Comparison of ENCODE assay signal across 20 cellular contexts in genomic region chr5:124670672-124671592, GRCh38.
DNase-seq lines count a peak whose midpoint lies in the region; ATAC-seq, FAIRE-seq and TF ChIP-seq lines count a peak whose summit lies in the region.
"Had no signal": no experiment of that assay in that cellular context is flagged by ENCODE, and none has a peak within 500 bp of the region (broad histone marks: within the 10 kb centered on the region; RNA-seq: fewer than 3 reads in every experiment).

No MANE protein-coding gene starts in this region.

- no peak for TF ChIP-seq EP300 in A549 (IDR thresholded peaks at IDR 0.05)

- TF ChIP-seq CTCF in A549 (IDR thresholded peaks at IDR 0.05) (no peak), astrocyte (IDR thresholded peaks at IDR 0.05; ENCODE audit: insufficient read depth, low read depth, low read length) (no peak), keratinocyte (optimal IDR thresholded peaks at IDR 0.05 in 1 of 3, IDR thresholded peaks at IDR 0.05 in 1 of 3, conservative IDR thresholded peaks at IDR 0.05 in 1 of 3; ENCODE audit: extremely low read depth in 1 of 3, insufficient read depth in 2 of 3, low read length in 3 of 3) (no peak)

- peaks cover 48% of the 10 kb centered on the region for H3K79me2 ChIP-seq in astrocyte (ENCODE audit: insufficient read depth, low read length)
- H3K79me2 ChIP-seq in keratinocyte (ENCODE audit: control insufficient read depth, insufficient read depth, low read length) = no peaks in the 10 kb centered on the region

- H3K27ac ChIP-seq in A549 (no peak overlapping the region), astrocyte (ENCODE audit: low read depth, low read length) (no peak overlapping the region), keratinocyte (ENCODE audit: control insufficient read depth, insufficient read depth, low read length) (peak overlapping the region; percentile 12)

- H3K9ac ChIP-seq in astrocyte (ENCODE audit: low read length) = no peak overlapping the region
- H3K9ac ChIP-seq in keratinocyte (ENCODE audit: control insufficient read depth, extremely low read depth, insufficient read depth, low read length) = no peak overlapping the region

- H3K27me3 ChIP-seq in astrocyte (ENCODE audit: insufficient read depth, low read length) (no peaks in the 10 kb centered on the region), keratinocyte (ENCODE audit: control insufficient read depth, extremely low read depth, insufficient read depth, low read length) (no peaks in the 10 kb centered on the region)
- H3K27me3 ChIP-seq: MG63, upper lobe of left lung had no signal

- no peaks in the 10 kb centered on the region for H3K36me3 Mint-ChIP-seq in astrocyte (ENCODE audit: low read depth, unreplicated experiment)
- H3K36me3 Mint-ChIP-seq: naive B cell had no signal

- H3K27me3 Mint-ChIP-seq in astrocyte (ENCODE audit: low read depth, unreplicated experiment) = no peaks in the 10 kb centered on the region
- H3K27me3 Mint-ChIP-seq: activated CD8-positive, alpha-beta T cell treated with anti-CD3 and anti-CD28 coated beads for 36 hours had no signal

- CTCF ChIA-PET in A549 (lab: Yijun Ruan, JAX) = interaction anchor here (1.0 to 1.5 kb wide), 2 partner anchors 12 to 27 kb away, joined by 3 to 4 read pairs; no protein-coding TSS in a partner anchor

- no peak overlapping the region for H3K4me3 ChIP-seq in A549
- H3K4me3 ChIP-seq in astrocyte (ENCODE audit: insufficient read depth, low read depth, low read length) = no peak overlapping the region
- H3K4me3 ChIP-seq in keratinocyte (ENCODE audit: control insufficient read depth in 2 of 3, extremely low read depth in 1 of 3, insufficient read depth in 2 of 3, low read depth in 1 of 3, low read length in 3 of 3) = no peak overlapping the region
- H3K4me3 ChIP-seq: MG63, upper lobe of left lung had no signal

- no peak overlapping the region for H3K4me2 ChIP-seq in A549
- H3K4me2 ChIP-seq in astrocyte (ENCODE audit: low read length) = peak overlapping the region; percentile 19
- H3K4me2 ChIP-seq in keratinocyte (ENCODE audit: control insufficient read depth, extremely low read depth, insufficient read depth, low read depth, low read length) = peak overlapping the region; percentile 47

- H3K9me1 ChIP-seq in keratinocyte (ENCODE audit: control insufficient read depth, extremely low read depth, insufficient read depth, low read length) = no peaks in the 10 kb centered on the region

- WGBS in A549 (ENCODE audit: missing lambda C conversion rate) = 74% methylated on average over 4 of the region's 4 CpGs

- ATAC-seq in A549 (no peak), GM19395 (IDR thresholded peaks at IDR 0.05; ENCODE audit: unreplicated experiment) (no peak), HG02798 (IDR thresholded peaks at IDR 0.05; ENCODE audit: poor library complexity, unreplicated experiment) (no peak)
- ATAC-seq: activated CD8-positive, alpha-beta T cell treated with anti-CD3 and anti-CD28 coated beads for 36 hours had no signal

- H2AFZ ChIP-seq in astrocyte (ENCODE audit: low read depth, low read length) = no peak overlapping the region
- H2AFZ ChIP-seq in keratinocyte (ENCODE audit: control insufficient read depth, low read length) = peak overlapping the region; percentile 57

- no peaks in the 10 kb centered on the region for H3K9me3 ChIP-seq in A549
- no peaks in the 10 kb centered on the region for H3K9me3 ChIP-seq in astrocyte (ENCODE audit: insufficient read depth, low read depth, low read length)
- no peaks in the 10 kb centered on the region for H3K9me3 ChIP-seq in keratinocyte (ENCODE audit: control insufficient read depth, low read depth, low read length)
- H3K9me3 ChIP-seq: MG63, upper lobe of left lung had no signal

- no peak for FAIRE-seq in A549 (lab: Jason Lieb, UNC)
- no peak for FAIRE-seq in astrocyte (lab: Jason Lieb, UNC)
- no peak for FAIRE-seq in keratinocyte (lab: Jason Lieb, UNC)
- no peak for FAIRE-seq in H54 (lab: Jason Lieb, UNC)

- dilution Hi-C loops in keratinocyte (cut with MboI; ENCODE audit: extremely low pct_ligation_motif_present, low sequenced_read_pairs) = no loop called here

- H3K36me3 ChIP-seq in astrocyte (ENCODE audit: insufficient read depth, low read length) (no peaks in the 10 kb centered on the region), keratinocyte (ENCODE audit: control insufficient read depth in 2 of 2, extremely low read depth in 1 of 2, insufficient read depth in 2 of 2, low read length in 2 of 2) (no peaks in the 10 kb centered on the region)
- H3K36me3 ChIP-seq: MG63, upper lobe of left lung had no signal

- TF ChIP-seq RAD21 in A549 (conservative IDR thresholded peaks at IDR 0.05 in 1 of 2, IDR thresholded peaks at IDR 0.05 in 1 of 2) = no peak

- no peaks in the 10 kb centered on the region for H3K4me1 ChIP-seq in A549
- H3K4me1 ChIP-seq in astrocyte (ENCODE audit: insufficient read depth, low read length) = peaks cover 15% of the 10 kb centered on the region
- H3K4me1 ChIP-seq in keratinocyte (ENCODE audit: control insufficient read depth, extremely low read depth, insufficient read depth, low read length) = peaks cover 11% of the 10 kb centered on the region

- DNase-seq in A549 (ENCODE audit: low read depth in 1 of 2, low spot score in 1 of 2) (no peak), NCI-H1417 (lab: John Stamatoyannopoulos, UW) (peak in 2 of 3 experiments; percentile 69 to 93), astrocyte (ENCODE audit: low read depth) (no peak), keratinocyte (ENCODE audit: low read depth, low spot score) (no peak), cerebellar nuclear complex (lab: John Stamatoyannopoulos, UW) (no peak), H54 (ENCODE audit: insufficient read length, low spot score) (no peak)
- DNase-seq: activated CD8-positive, alpha-beta T cell treated with anti-CD3 and anti-CD28 coated beads for 36 hours; AML-193; aorta; DMS79; effector CD8-positive, alpha-beta T cell; glutamatergic neuron; kidney glomerular epithelial cell; naive B cell; right cardiac atrium; stimulated activated CD4-positive, alpha-beta T cell treated with anti-CD3 and anti-CD28 coated beads, Interleukin-2, amount 100 ng/mL, for 48 hours; upper lobe of left lung had no signal

- POLR2A ChIA-PET in A549 (lab: Yijun Ruan, JAX) = no interaction called here

- H3K4me1 Mint-ChIP-seq in astrocyte (ENCODE audit: low read depth, unreplicated experiment) = peaks cover 59% of the 10 kb centered on the region

- TF ChIP-seq POLR2A in A549 (IDR thresholded peaks at IDR 0.05; ENCODE audit: low read length) (no peak), H54 (IDR thresholded peaks at IDR 0.05; ENCODE audit: low read depth, low read length) (no peak)

- H4K20me1 ChIP-seq in astrocyte (ENCODE audit: insufficient read depth, low read length) = peaks cover 24% of the 10 kb centered on the region
- H4K20me1 ChIP-seq in keratinocyte (ENCODE audit: control insufficient read depth, extremely low read depth, insufficient read depth, low read length) = no peaks in the 10 kb centered on the region

- H3K27ac Mint-ChIP-seq in astrocyte (ENCODE audit: unreplicated experiment) = peak overlapping the region; percentile 63
- H3K27ac Mint-ChIP-seq: activated CD8-positive, alpha-beta T cell treated with anti-CD3 and anti-CD28 coated beads for 36 hours had no signal

- no peak overlapping the region for H3K4me3 Mint-ChIP-seq in astrocyte (ENCODE audit: unreplicated experiment)
- H3K4me3 Mint-ChIP-seq: activated CD8-positive, alpha-beta T cell treated with anti-CD3 and anti-CD28 coated beads for 36 hours; naive B cell had no signal

- no peaks in the 10 kb centered on the region for H3K9me3 Mint-ChIP-seq in astrocyte (ENCODE audit: unreplicated experiment)
- H3K9me3 Mint-ChIP-seq: activated CD8-positive, alpha-beta T cell treated with anti-CD3 and anti-CD28 coated beads for 36 hours; naive B cell had no signal

TF ChIP-seq in A549, 52 proteins besides CTCF, POLR2A, EP300 and RAD21:
- no peak for TF ChIP-seq POLR2AphosphoS2 (conservative IDR thresholded peaks at IDR 0.05; ENCODE audit: low read length)
- TF ChIP-seq MAFK (IDR thresholded peaks at IDR 0.05; ENCODE audit: partially characterized antibody) = peak; percentile 7

Comparison
In these comparisons a context has a peak if more than half of its experiments do, and no peak if none do; other contexts are left out.
1. DNase-seq: peak in NCI-H1417 (2 of 3); none in A549 (0 of 2), astrocyte (single experiment), keratinocyte (single experiment), cerebellar nuclear complex (0 of 2) and H54 (single experiment).